In genomic region chr1:1235016-1235744, GRCh38 we compare ENCODE assay signal across 20 cellular contexts. TPM values are rescaled to one million over a fixed set of nuclear protein-coding genes. Genes with fewer than 3 reads are reported as not detected.
"Had no signal": no experiment of that assay in that cellular context is flagged by ENCODE, and none has a peak within 500 bp of the region (broad histone marks: within the 10 kb centered on the region; RNA-seq: fewer than 3 reads in every experiment).

No MANE protein-coding gene starts in this region.

- H3K36me3 ChIP-seq: ascending aorta had no signal

- H3K9me3 ChIP-seq: ascending aorta, heart left ventricle had no signal

- H3K27me3 Mint-ChIP-seq: activated CD4-positive, alpha-beta memory T cell treated with anti-CD3 and anti-CD28 coated beads for 36 hours; activated CD4-positive, alpha-beta T cell treated with anti-CD3 and anti-CD28 coated beads for 36 hours; activated CD8-positive, alpha-beta memory T cell treated with anti-CD3 and anti-CD28 coated beads, Interleukin-2, amount 10 ng/mL, durations not matched to agents 7 days and 5 days; stimulated activated naive CD8-positive, alpha-beta T cell treated with anti-CD3 and anti-CD28 coated beads, Interleukin-15, amount 100 ng/mL, for 72 hours; type B pancreatic cell had no signal

- H3K27ac ChIP-seq: ascending aorta, heart left ventricle, psoas muscle had no signal

- H3K27ac Mint-ChIP-seq: activated CD4-positive, alpha-beta memory T cell treated with anti-CD3 and anti-CD28 coated beads for 36 hours; activated CD8-positive, alpha-beta memory T cell treated with anti-CD3 and anti-CD28 coated beads, Interleukin-2, amount 10 ng/mL, durations not matched to agents 7 days and 5 days; endodermal cell; immature natural killer cell had no signal

- H3K4me3 ChIP-seq: ascending aorta, heart left ventricle, psoas muscle had no signal

- ATAC-seq: activated CD4-positive, alpha-beta T cell treated with anti-CD3 and anti-CD28 coated beads for 36 hours; activated CD8-positive, alpha-beta memory T cell treated with anti-CD3 and anti-CD28 coated beads, Interleukin-2, amount 10 ng/mL, durations not matched to agents 7 days and 5 days; activated T-cell treated with anti-CD3 and anti-CD28 coated beads, Interleukin-2, amount 50 U/mL, for 4 hours; heart left ventricle; psoas muscle; sciatic nerve; stimulated activated naive CD8-positive, alpha-beta T cell treated with anti-CD3 and anti-CD28 coated beads, Interleukin-15, amount 100 ng/mL, for 72 hours had no signal

- FAIRE-seq: bronchial epithelial cell, frontal cortex had no signal

- H3K9me3 Mint-ChIP-seq: activated T-cell treated with anti-CD3 and anti-CD28 coated beads, Interleukin-2, amount 50 U/mL, for 4 hours; immature natural killer cell; stimulated activated naive CD8-positive, alpha-beta T cell treated with anti-CD3 and anti-CD28 coated beads, Interleukin-15, amount 100 ng/mL, for 72 hours; type B pancreatic cell had no signal

- DNase-seq: activated CD4-positive, alpha-beta memory T cell treated with anti-CD3 and anti-CD28 coated beads for 36 hours; activated CD4-positive, alpha-beta T cell treated with anti-CD3 and anti-CD28 coated beads for 36 hours; activated CD8-positive, alpha-beta memory T cell treated with anti-CD3 and anti-CD28 coated beads, Interleukin-2, amount 10 ng/mL, durations not matched to agents 7 days and 5 days; activated gamma-delta T cell; activated T-cell treated with anti-CD3 and anti-CD28 coated beads, Interleukin-2, amount 50 U/mL, for 4 hours; endodermal cell; heart left ventricle; immature natural killer cell; mesendoderm; nephron progenitor cell; psoas muscle; stimulated activated naive CD8-positive, alpha-beta T cell treated with anti-CD3 and anti-CD28 coated beads, Interleukin-15, amount 100 ng/mL, for 72 hours had no signal

- H3K27me3 ChIP-seq: ascending aorta had no signal

RNA-seq across cellular contexts. Expression of gene C1QTNF12, which starts 11.3 kb away (rescaled TPM):
- total RNA-seq: ascending aorta, frontal cortex, liver had no signal
- polyA plus RNA-seq: immature natural killer cell had no signal

RNA-seq across cellular contexts. Expression of gene TNFRSF4, which starts 21.2 kb away (rescaled TPM):
- total RNA-seq: bronchial epithelial cell, frontal cortex, temporal lobe had no signal

RNA-seq across cellular contexts. Expression of gene TNFRSF18, which starts 28.8 kb away (rescaled TPM):
- total RNA-seq: ascending aorta, bronchial epithelial cell, frontal cortex, osteoblast, temporal lobe had no signal
